ENCODE assay signal across 16 cellular contexts in the genomic region with DNA sequence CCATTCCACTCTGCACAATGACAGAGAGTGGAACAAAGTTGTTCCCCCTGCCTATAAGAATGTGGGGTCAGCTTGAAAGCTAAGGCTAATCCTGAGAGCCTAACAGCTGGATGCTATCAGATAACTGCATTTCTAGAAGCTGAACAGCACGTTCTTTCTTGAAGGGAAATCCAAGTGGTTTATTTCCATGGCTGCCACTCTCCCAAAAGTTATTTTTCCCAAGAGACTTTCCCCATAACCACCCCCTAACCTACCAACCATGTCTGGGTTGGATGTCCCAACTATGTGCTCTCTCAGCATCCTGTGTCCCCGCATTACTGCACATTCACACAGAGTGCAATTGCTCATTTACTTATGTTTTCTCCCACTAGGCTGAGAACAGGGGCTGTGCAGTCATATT.
DNase-seq lines count a peak whose midpoint lies in the region; ATAC-seq and TF ChIP-seq lines count a peak whose summit lies in the region.
"Had no signal": no experiment of that assay in that cellular context is flagged by ENCODE, and none has a peak within 500 bp of the region (broad histone marks: within the 10 kb centered on the region; RNA-seq: fewer than 3 reads in every experiment).

No MANE protein-coding gene starts in this region.

- H3K27me3 Mint-ChIP-seq in nephron (ENCODE audit: low read depth) = no peaks in the 10 kb centered on the region

- H3K4me1 Mint-ChIP-seq in nephron = peaks cover 38% of the 10 kb centered on the region
- H3K4me1 Mint-ChIP-seq: CD14-positive monocyte had no signal

- no peaks in the 10 kb centered on the region for H3K36me3 Mint-ChIP-seq in nephron (ENCODE audit: low read depth)
- H3K36me3 Mint-ChIP-seq: CD14-positive monocyte had no signal

- TF ChIP-seq CTCF in body of pancreas (IDR thresholded peaks at IDR 0.05) (no peak), nephron (IDR thresholded peaks at IDR 0.05; ENCODE audit: unreplicated experiment in 3 of 3) (no peak), upper lobe of right lung (IDR thresholded peaks at IDR 0.05) (no peak)

- WGBS in body of pancreas, 2 donors = 45 to 53% methylated on average over 2 of the region's 2 CpGs

- H3K36me3 ChIP-seq in body of pancreas (replicated peaks in 1 of 2; ENCODE audit: insufficient read depth in 1 of 2, low read depth in 2 of 2) (no peaks in the 10 kb centered on the region), upper lobe of right lung (no peaks in the 10 kb centered on the region)
- H3K36me3 ChIP-seq: HAP-1 had no signal

- H3K4me3 Mint-ChIP-seq in nephron = peak overlapping the region in 2 of 3 experiments; percentile 9 to 31
- H3K4me3 Mint-ChIP-seq: CD14-positive monocyte had no signal

- H3K27me3 ChIP-seq in body of pancreas (no peaks in the 10 kb centered on the region), upper lobe of right lung (no peaks in the 10 kb centered on the region)

- H3K27ac ChIP-seq in body of pancreas (no peak overlapping the region), upper lobe of right lung (peak overlapping the region; percentile 37)
- H3K27ac ChIP-seq: RWPE1 had no signal

- no peak for TF ChIP-seq POLR2A in body of pancreas (IDR thresholded peaks at IDR 0.05)

- H3K4me3 ChIP-seq in body of pancreas (no peak overlapping the region), upper lobe of right lung (no peak overlapping the region)
- H3K4me3 ChIP-seq: HAP-1 had no signal

- DNase-seq in left ventricle myocardium superior (no peak), left cardiac atrium (no peak), body of pancreas (peak in 1 of 4 donors; percentile 17), upper lobe of right lung (no peak), HuH-7 (ENCODE audit: low spot score) (no peak), NCI-H2029 treated with DMSO at 0.1 percent for 48 hours (lab: John Stamatoyannopoulos, UW) (no peak), SHP77 treated with DMSO at 0.1 percent for 48 hours (lab: John Stamatoyannopoulos, UW) (no peak)
- DNase-seq: DMS153, MV-4-11, NCI-H1417 treated with DMSO at 0.1 percent for 48 hours, NCI-H2029, NCI-H2171 treated with DMSO at 0.1 percent for 48 hours had no signal

- H3K9me3 ChIP-seq in body of pancreas = no peaks in the 10 kb centered on the region
- no peaks in the 10 kb centered on the region for H3K9me3 ChIP-seq in upper lobe of right lung
- H3K9me3 ChIP-seq: HAP-1 had no signal

- peak; percentile 67 for ATAC-seq in left ventricle myocardium superior
- no peak for ATAC-seq in left cardiac atrium
- ATAC-seq in body of pancreas = peak; percentile 42
- ATAC-seq in upper lobe of right lung = peak; percentile 67

- H3K4me1 ChIP-seq in body of pancreas (no peaks in the 10 kb centered on the region), upper lobe of right lung (peaks cover 4% of the 10 kb centered on the region)
- H3K4me1 ChIP-seq: HAP-1 had no signal

- peak overlapping the region; percentile 89 to 92 (median 89) for H3K27ac Mint-ChIP-seq in nephron
- H3K27ac Mint-ChIP-seq: CD14-positive monocyte had no signal

- intact Hi-C loops in left ventricle myocardium superior (cut with micrococcal nuclease) = no loop called here
- intact Hi-C loops in left cardiac atrium (cut with DNase I) = no loop called here
- intact Hi-C loops in body of pancreas (cut with DNase I) = no loop called here
- intact Hi-C loops in upper lobe of right lung (cut with DNase I) = no loop called here

- H3K9me3 Mint-ChIP-seq in nephron = no peaks in the 10 kb centered on the region

Comparison
In these comparisons a context has a peak if more than half of its experiments do, and no peak if none do; other contexts are left out.
1. ATAC-seq: peak in left ventricle myocardium superior (single experiment), body of pancreas (single experiment) and upper lobe of right lung (single experiment); none in left cardiac atrium (0 of 2).